2 cellular contexts compared by ENCODE assay signal in the genomic region with DNA sequence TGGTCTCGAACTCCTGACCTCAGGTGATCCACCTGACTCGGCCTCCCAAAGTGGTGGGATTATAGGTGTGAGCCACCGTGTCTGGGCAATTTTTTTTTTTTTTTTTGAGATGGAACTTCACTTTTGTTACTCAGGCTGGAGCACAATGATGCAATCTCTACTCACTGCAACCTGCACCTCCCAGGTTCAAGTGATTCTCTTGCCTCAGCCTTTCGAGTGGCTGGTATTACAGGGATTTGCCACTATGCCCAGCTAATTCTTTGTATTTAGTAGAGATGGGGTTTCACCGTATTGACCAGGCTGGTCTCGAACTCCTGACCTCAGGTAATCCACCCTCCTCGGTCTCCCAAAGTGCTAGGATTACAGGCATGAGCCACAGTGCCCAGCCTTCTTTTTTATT.
TF ChIP-seq lines count a peak whose summit lies in the region.

No MANE protein-coding gene starts in this region.

TF ChIP-seq in WTC11, 78 proteins besides CTCF, POLR2A, EP300 and RAD21:
- TF ChIP-seq AFF4 (CRISPR knock-in tag; IDR thresholded peaks at IDR 0.05; ENCODE audit: borderline replicate concordance): 0 out of 2 replicates have a peak, but pooled peaks have one; percentile 6

TF ChIP-seq in HepG2, 621 proteins besides CTCF, POLR2A, EP300 and RAD21:
- TF ChIP-seq CEBPB (IDR thresholded peaks at IDR 0.05; ENCODE audit: borderline replicate concordance, low read depth, low read length): 0 out of 2 replicates have a peak, but pooled peaks have one; percentile 1
